In genomic region chr2:231663458-231664290, GRCh38 we compare ENCODE assay signal across 11 cellular contexts. TPM values are rescaled to one million over a fixed set of nuclear protein-coding genes. Genes with fewer than 3 reads are reported as not detected.
DNase-seq lines count a peak whose midpoint lies in the region; ATAC-seq and TF ChIP-seq lines count a peak whose summit lies in the region.
"Had no signal": no experiment of that assay in that cellular context is flagged by ENCODE, and none has a peak within 500 bp of the region (broad histone marks: within the 10 kb centered on the region; RNA-seq: fewer than 3 reads in every experiment).

No MANE protein-coding gene starts in this region.

- H3K27ac Mint-ChIP-seq in Caco-2 (ENCODE audit: unreplicated experiment) (peak overlapping the region; percentile 93), IgD-negative memory B cell (peak overlapping the region; percentile 94 to 98 (median 97))

- no peaks in the 10 kb centered on the region for H3K27me3 ChIP-seq in Caco-2 (replicated peaks; ENCODE audit: control insufficient read depth, insufficient read depth, low read length)
- no peaks in the 10 kb centered on the region for H3K27me3 ChIP-seq in dorsolateral prefrontal cortex
- no peaks in the 10 kb centered on the region for H3K27me3 ChIP-seq in rectal smooth muscle tissue (ENCODE audit: control insufficient read depth, insufficient read depth, low read length)

- intact Hi-C loops in Caco-2 (cut with micrococcal nuclease; ENCODE audit: unreplicated experiment): loop anchor here (5.0 kb wide), 1 partner anchor 119 kb away; the partner anchor contains the start of gene PDE6D
- intact Hi-C loops in dorsolateral prefrontal cortex (cut with DNase I): loop anchor here in 1 of 2 donors (2.0 to 10.0 kb wide), 2 partner anchors 59 to 121 kb away; partner anchors contain the start of genes COPS7B and PDE6D

- no peak overlapping the region for H3K4me3 ChIP-seq in Caco-2 (ENCODE audit: low read depth, low read length)
- H3K4me3 ChIP-seq in dorsolateral prefrontal cortex: no peak overlapping the region
- no peak overlapping the region for H3K4me3 ChIP-seq in rectal smooth muscle tissue (ENCODE audit: low read length)

- H3K36me3 ChIP-seq in Caco-2 (ENCODE audit: control insufficient read depth, insufficient read depth, low read length): no peaks in the 10 kb centered on the region
- no peaks in the 10 kb centered on the region for H3K36me3 ChIP-seq in rectal smooth muscle tissue (ENCODE audit: control insufficient read depth, insufficient read depth, low read length)

- no TSS peak for BruUV-seq in Caco-2 (replicated peaks; lab: Mats Ljungman, UMichigan)

- POLR2A ChIA-PET in Caco-2 (lab: Charles Lee): no interaction called here

- peak overlapping the region in 51 of 59 donors; percentile 12 to 100 (median 99) for H3K27ac ChIP-seq in dorsolateral prefrontal cortex
- peak overlapping the region; percentile 95 for H3K27ac ChIP-seq in rectal smooth muscle tissue (ENCODE audit: low read depth, low read length)

- H3K4me3 Mint-ChIP-seq in Caco-2 (ENCODE audit: unreplicated experiment): peak overlapping the region; percentile 77
- H3K4me3 Mint-ChIP-seq in IgD-negative memory B cell: peak overlapping the region; percentile 56 to 95 (median 78)

- H3K9ac ChIP-seq in rectal smooth muscle tissue (ENCODE audit: low read length): no peak overlapping the region

- H3K9me3 Mint-ChIP-seq in Caco-2 (ENCODE audit: unreplicated experiment): no peaks in the 10 kb centered on the region
- peaks cover 0 to 2% (median 0%) of the 10 kb centered on the region in 3 donors for H3K9me3 Mint-ChIP-seq in IgD-negative memory B cell

- H3K9me3 ChIP-seq in Caco-2: no peaks in the 10 kb centered on the region

- TF ChIP-seq CTCF in Caco-2 (IDR thresholded peaks at IDR 0.05; ENCODE audit: insufficient read depth in 1 of 2, low read depth in 1 of 2, low read length in 1 of 2, severe bottlenecking in 1 of 2, unreplicated experiment in 1 of 2) (no peak), dorsolateral prefrontal cortex (IDR thresholded peaks at IDR 0.05 in 54 of 56, conservative IDR thresholded peaks at IDR 0.05 in 2 of 56; ENCODE audit: low read depth in 1 of 56, partially characterized antibody in 56 of 56) (no peak)

- H3K27me3 Mint-ChIP-seq in Caco-2 (ENCODE audit: insufficient read depth, unreplicated experiment) (no peaks in the 10 kb centered on the region), IgD-negative memory B cell (no peaks in the 10 kb centered on the region)

- no peak for ATAC-seq in GM19452 (IDR thresholded peaks at IDR 0.05; ENCODE audit: unreplicated experiment)
- ATAC-seq in GM21576 (IDR thresholded peaks at IDR 0.05; ENCODE audit: unreplicated experiment): no peak
- ATAC-seq in GM18870 (IDR thresholded peaks at IDR 0.05; ENCODE audit: unreplicated experiment): no peak

- peak; percentile 31 to 52 for DNase-seq in Caco-2
- DNase-seq in dorsolateral prefrontal cortex: no peak
- DNase-seq: GF-D8; KG1; NCI-H748 treated with DMSO at 0.1 percent for 48 hours; stimulated activated CD4-positive, alpha-beta T cell treated with anti-CD3 and anti-CD28 coated beads, Interleukin-1b, Interleukin-23, amount 100 ng/mL, for 48 hours had no signal

- CTCF ChIA-PET in Caco-2 (lab: Charles Lee): no interaction called here

- H3K4me1 ChIP-seq in Caco-2: peaks cover 44% of the 10 kb centered on the region
- H3K4me1 ChIP-seq in rectal smooth muscle tissue (ENCODE audit: control insufficient read depth, insufficient read depth, low read length): peaks cover 26% of the 10 kb centered on the region

- H3K36me3 Mint-ChIP-seq in Caco-2 (ENCODE audit: insufficient read depth, unreplicated experiment) (peaks cover 19% of the 10 kb centered on the region), IgD-negative memory B cell (peaks cover 2% of the 10 kb centered on the region)

- H3K4me1 Mint-ChIP-seq in Caco-2 (ENCODE audit: low read depth, unreplicated experiment) (peaks cover 7% of the 10 kb centered on the region), IgD-negative memory B cell (peaks cover 18 to 36% (median 29%) of the 10 kb centered on the region in 3 donors)

RNA-seq across cellular contexts. Expression of gene PTMA, which starts 44.7 kb away (rescaled TPM):
- 597 and 669 TPM in 2 replicates for total RNA-seq in Caco-2 (2022)
- polyA plus RNA-seq in IgD-negative memory B cell: 2,664 TPM
- total RNA-seq in dorsolateral prefrontal cortex: 1,000 to 10,000 TPM in 1 of 120 experiments, 100 to 1,000 TPM in 119; 326 to 1,103 (median 509) TPM

Comparison
In these comparisons a context has a peak if more than half of its experiments do, and no peak if none do; other contexts are left out.
1. DNase-seq: peak in Caco-2 (2 of 2); none in dorsolateral prefrontal cortex (0 of 10).